Comparison of ENCODE assay signal across 8 cellular contexts in genomic region chr18:23981369-23981768, GRCh38. TPM values are rescaled to one million over a fixed set of nuclear protein-coding genes. Genes with fewer than 3 reads are reported as not detected.
DNase-seq lines count a peak whose midpoint lies in the region; ATAC-seq and TF ChIP-seq lines count a peak whose summit lies in the region.

No MANE protein-coding gene starts in this region.

- H3K27me3 Mint-ChIP-seq in activated B cell treated with CpG ODN at 0.5 μM for 24 hours, result no peaks in the 10 kb centered on the region

- H3K4me1 Mint-ChIP-seq in activated B cell treated with CpG ODN at 0.5 μM for 24 hours, result peaks cover 36% of the 10 kb centered on the region

- H4K20me1 ChIP-seq in BLaER1 treated with 17β-estradiol and CSF1 and Interleukin-3, amounts not matched to agents 10 nM and 100 nM, result no peaks in the 10 kb centered on the region

- H3K36me3 Mint-ChIP-seq in activated B cell treated with CpG ODN at 0.5 μM for 24 hours (ENCODE audit: low read depth), result no peaks in the 10 kb centered on the region

- no peak overlapping the region for H3K27ac Mint-ChIP-seq in activated B cell treated with CpG ODN at 0.5 μM for 24 hours

- peak overlapping the region; percentile 13 for H3K4me3 Mint-ChIP-seq in activated B cell treated with CpG ODN at 0.5 μM for 24 hours

- H3K9ac ChIP-seq in BLaER1 treated with 17β-estradiol and CSF1 and Interleukin-3, amounts not matched to agents 10 nM and 100 nM, result no peak overlapping the region; a peak in 1 of 22 replicates

- H3K9me3 ChIP-seq in BLaER1 treated with 17β-estradiol and CSF1 and Interleukin-3, amounts not matched to agents 10 nM and 100 nM (replicated peaks in 1 of 11), result peaks cover 10 to 22% (median 16%) of the 10 kb centered on the region in 11 experiments
- no peaks in the 10 kb centered on the region for H3K9me3 ChIP-seq in breast epithelium
- no peaks in the 10 kb centered on the region for H3K9me3 ChIP-seq in prostate gland

- ATAC-seq in GM19351 (IDR thresholded peaks at IDR 0.05; ENCODE audit: unreplicated experiment), result peak; percentile 86
- ATAC-seq in HG03064 (IDR thresholded peaks at IDR 0.05; ENCODE audit: low read depth, unreplicated experiment), result peak; percentile 92
- peak; percentile 96 for ATAC-seq in activated B cell treated with CpG ODN at 0.5 μM for 24 hours (ENCODE audit: low read depth)

- CTCF ChIA-PET in activated B cell treated with CpG ODN at 0.5 μM for 24 hours (lab: Charles Lee), result interaction anchor here (0.5 kb wide), 1 partner anchor 10 kb away, joined by 3 read pairs; no protein-coding TSS in a partner anchor

- POLR2A ChIA-PET in activated B cell treated with CpG ODN at 0.5 μM for 24 hours (lab: Charles Lee), result interaction anchor here (0.8 to 1.5 kb wide), 5 partner anchors 10 to 32 kb away, joined by 3 to 5 read pairs (median 3); no protein-coding TSS in a partner anchor

- H3K4me1 ChIP-seq in BLaER1 treated with 17β-estradiol and CSF1 and Interleukin-3, amounts not matched to agents 10 nM and 100 nM, result peaks cover 8 to 18% (median 15%) of the 10 kb centered on the region in 10 experiments; a peak in 16 of 20 replicates
- H3K4me1 ChIP-seq in breast epithelium (no peaks in the 10 kb centered on the region), prostate gland (replicated peaks) (no peaks in the 10 kb centered on the region)

- WGBS in prostate gland, result 74% methylated on average over 5 of the region's 5 CpGs

- no peak for TF ChIP-seq POLR2A in breast epithelium (IDR thresholded peaks at IDR 0.05)
- TF ChIP-seq POLR2A in prostate gland (IDR thresholded peaks at IDR 0.05), result no peak

- DNase-seq in activated B cell treated with CpG ODN at 0.5 μM for 24 hours (peak; percentile 28), breast epithelium (ENCODE audit: low spot score in 2 of 2) (no peak), SKM-1 treated with dmso at 0.1 percent for 144 hours (lab: John Stamatoyannopoulos, UW; ENCODE audit: unreplicated experiment) (no peak), prostate gland (ENCODE audit: low spot score) (no peak)
- no peak for DNase-seq in activated CD8-positive, alpha-beta memory T cell treated with anti-CD3 and anti-CD28 coated beads for 24 hours

- no peak overlapping the region for H3K4me3 ChIP-seq in BLaER1 treated with 17β-estradiol and CSF1 and Interleukin-3, amounts not matched to agents 10 nM and 100 nM
- H3K4me3 ChIP-seq in breast epithelium, result no peak overlapping the region
- H3K4me3 ChIP-seq in prostate gland, result no peak overlapping the region

- H3K36me3 ChIP-seq in BLaER1 treated with 17β-estradiol and CSF1 and Interleukin-3, amounts not matched to agents 10 nM and 100 nM, result no peaks in the 10 kb centered on the region
- H3K36me3 ChIP-seq in breast epithelium (no peaks in the 10 kb centered on the region), prostate gland (no peaks in the 10 kb centered on the region)

- intact Hi-C loops in activated B cell treated with CpG ODN at 0.5 μM for 24 hours (cut with micrococcal nuclease) (loop anchor here (1.0 to 2.0 kb wide), 2 partner anchors 11 to 15 kb away; no protein-coding TSS in a partner anchor), breast epithelium (cut with DNase I; ENCODE audit: low total_unique reads) (no loop called here), prostate gland (cut with DNase I) (loop anchor here (5.0 kb wide), 1 partner anchor 49 kb away; no protein-coding TSS in a partner anchor)

- no peaks in the 10 kb centered on the region for H3K27me3 ChIP-seq in BLaER1 treated with 17β-estradiol and CSF1 and Interleukin-3, amounts not matched to agents 10 nM and 100 nM
- no peaks in the 10 kb centered on the region for H3K27me3 ChIP-seq in breast epithelium
- H3K27me3 ChIP-seq in prostate gland (replicated peaks; ENCODE audit: insufficient read depth), result no peaks in the 10 kb centered on the region

- no peak overlapping the region for H3K27ac ChIP-seq in BLaER1 treated with 17β-estradiol and CSF1 and Interleukin-3, amounts not matched to agents 10 nM and 100 nM
- H3K27ac ChIP-seq in breast epithelium (no peak overlapping the region), prostate gland (no peak overlapping the region)

- no peaks in the 10 kb centered on the region for H3K9me3 Mint-ChIP-seq in activated B cell treated with CpG ODN at 0.5 μM for 24 hours

- H3K4me2 ChIP-seq in BLaER1 treated with 17β-estradiol and CSF1 and Interleukin-3, amounts not matched to agents 10 nM and 100 nM, result peak overlapping the region in 8 of 11 experiments; percentile 18 to 59 (median 40); a peak in 13 of 22 replicates

- TF ChIP-seq CTCF in activated B cell treated with CpG ODN at 0.5 μM for 24 hours (IDR thresholded peaks at IDR 0.05) (no peak), breast epithelium (IDR thresholded peaks at IDR 0.05) (no peak), prostate gland (IDR thresholded peaks at IDR 0.05) (no peak)

RNA-seq across cellular contexts. Expression of gene TTC39C, which starts 33.2 kb away (rescaled TPM):
- total RNA-seq in activated B cell treated with CpG ODN at 0.5 μM for 24 hours (60.6 and 68.4 TPM in 2 replicates), breast epithelium (10 to 100 TPM; 49.8 to 59.0 (median 53.0) TPM), prostate gland (10 to 100 TPM; 31.2 to 40.0 TPM)
